ENCODE assay signal across 21 cellular contexts in the genomic region with DNA sequence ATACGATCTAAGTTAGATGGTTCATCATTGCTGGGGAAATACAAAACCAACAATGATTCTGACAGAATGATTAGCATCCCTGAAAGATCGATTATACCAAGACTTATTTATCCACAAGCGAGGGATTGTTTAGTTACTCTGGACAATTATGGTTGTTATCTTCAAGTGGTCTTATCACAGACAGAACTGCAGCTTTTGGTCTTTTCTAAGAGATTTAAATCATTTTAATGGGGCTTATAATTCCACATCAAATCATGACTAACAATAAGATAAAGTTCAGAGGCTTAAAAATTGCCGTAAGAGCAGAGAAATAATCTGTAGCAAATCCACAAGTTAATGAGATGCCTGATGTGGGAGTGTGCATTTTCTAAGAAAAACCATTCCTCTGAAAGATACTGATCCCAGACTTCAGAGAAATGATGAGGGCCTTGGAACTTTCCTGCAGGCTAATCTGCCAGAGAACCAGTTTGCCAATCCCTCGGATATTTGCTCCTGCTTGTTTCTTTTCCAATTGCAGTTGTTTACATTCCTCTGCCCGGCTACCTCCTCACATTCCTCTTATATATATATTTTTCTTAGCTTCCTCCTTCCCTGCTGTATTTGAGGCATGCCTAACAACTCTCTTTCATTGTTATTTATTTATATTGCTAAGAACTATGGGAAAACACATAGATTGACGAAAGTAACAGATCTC.
A peak's percentile ranks its signal among the peaks of the same experiment; 100 is the strongest.
DNase-seq lines count a peak whose midpoint lies in the region; ATAC-seq and TF ChIP-seq lines count a peak whose summit lies in the region.
"Had no signal": no experiment of that assay in that cellular context is flagged by ENCODE, and none has a peak within 500 bp of the region (broad histone marks: within the 10 kb centered on the region; RNA-seq: fewer than 3 reads in every experiment).

No MANE protein-coding gene starts in this region.

- peak overlapping the region; percentile 68 for H3K4me3 Mint-ChIP-seq in activated T-helper 17 cell treated with anti-CD3 and anti-CD28 coated beads, Interleukin-2, amount 50 U/mL, for 72 hours
- no peak overlapping the region for H3K4me3 Mint-ChIP-seq in type B pancreatic cell
- H3K4me3 Mint-ChIP-seq: CD8-positive, alpha-beta T cell; H9; T-helper 1 cell treated with Interleukin-12 subunit alpha and Interleukin-12 subunit beta and Interleukin-4 antibody, amounts not matched to agents 30 μg/mL and 1 μg/mL, for 36 hours had no signal

- DNase-seq in activated naive CD4-positive, alpha-beta T cell treated with anti-CD3 and anti-CD28 coated beads, Interleukin-2, amount 50 U/mL, for 72 hours (ENCODE audit: low spot score in 2 of 2) = no peak
- no peak for DNase-seq in activated naive CD4-positive, alpha-beta T cell (lab: John Stamatoyannopoulos, UW)
- peak; percentile 67 for DNase-seq in fibroblast of villous mesenchyme (ENCODE audit: low read depth)
- no peak for DNase-seq in type B pancreatic cell (ENCODE audit: extremely low spot score, unreplicated experiment)
- DNase-seq in activated CD4-positive, alpha-beta T cell treated with anti-CD3 and anti-CD28 coated beads, Interleukin-2, amount 50 U/mL, for 1 hour = no peak
- DNase-seq in NCI-H748 treated with DMSO at 0.1 percent for 48 hours (lab: John Stamatoyannopoulos, UW) = no peak
- DNase-seq: activated B cell treated with CpG ODN at 0.5 μM for 24 hours; aorta; CD8-positive, alpha-beta T cell; H9; left ventricle myocardium inferior; NCI-H2081; NCI-H510A treated with DMSO at 0.1 percent for 48 hours; nucleus accumbens; right cardiac atrium; upper lobe of right lung had no signal

- TF ChIP-seq CTCF in fibroblast of villous mesenchyme (IDR thresholded peaks at IDR 0.05; ENCODE audit: insufficient read depth, low read depth, low read length) = no peak
- TF ChIP-seq CTCF in type B pancreatic cell (conservative IDR thresholded peaks at IDR 0.05) = no peak

- no peak overlapping the region for H3K4me3 ChIP-seq in fibroblast of villous mesenchyme (ENCODE audit: low read depth, low read length)
- H3K4me3 ChIP-seq: left ventricle myocardium inferior, upper lobe of right lung had no signal

- TF ChIP-seq POLR2A in GM18505 (IDR thresholded peaks at IDR 0.05; ENCODE audit: borderline replicate concordance, extremely low read depth, insufficient read depth, insufficient read length) = no peak

- peaks cover 4 to 12% of the 10 kb centered on the region in 2 donors for H3K9me3 Mint-ChIP-seq in activated naive CD4-positive, alpha-beta T cell treated with anti-CD3 and anti-CD28 coated beads, Interleukin-2, amount 50 U/mL, for 72 hours
- no peaks in the 10 kb centered on the region for H3K9me3 Mint-ChIP-seq in activated T-helper 17 cell treated with anti-CD3 and anti-CD28 coated beads, Interleukin-2, amount 50 U/mL, for 72 hours
- H3K9me3 Mint-ChIP-seq in type B pancreatic cell = peaks cover 4% of the 10 kb centered on the region
- H3K9me3 Mint-ChIP-seq: activated B cell treated with CpG ODN at 0.5 μM for 24 hours; CD8-positive, alpha-beta T cell; H9; T-helper 1 cell treated with Interleukin-12 subunit alpha and Interleukin-12 subunit beta and Interleukin-4 antibody, amounts not matched to agents 30 μg/mL and 1 μg/mL, for 36 hours had no signal

- H3K36me3 Mint-ChIP-seq in activated naive CD4-positive, alpha-beta T cell treated with anti-CD3 and anti-CD28 coated beads, Interleukin-2, amount 50 U/mL, for 72 hours = peaks cover 7 to 23% of the 10 kb centered on the region in 2 donors
- H3K36me3 Mint-ChIP-seq in activated T-helper 17 cell treated with anti-CD3 and anti-CD28 coated beads, Interleukin-2, amount 50 U/mL, for 72 hours (ENCODE audit: low read depth) = no peaks in the 10 kb centered on the region
- H3K36me3 Mint-ChIP-seq in type B pancreatic cell = no peaks in the 10 kb centered on the region

- H3K27me3 Mint-ChIP-seq in activated T-helper 17 cell treated with anti-CD3 and anti-CD28 coated beads, Interleukin-2, amount 50 U/mL, for 72 hours = no peaks in the 10 kb centered on the region
- no peaks in the 10 kb centered on the region for H3K27me3 Mint-ChIP-seq in type B pancreatic cell
- H3K27me3 Mint-ChIP-seq: activated B cell treated with CpG ODN at 0.5 μM for 24 hours; stimulated activated naive CD8-positive, alpha-beta T cell treated with anti-CD3 and anti-CD28 coated beads, Interleukin-15, Interleukin-2, amounts not matched to agents 100 ng/mL and 50 ng/mL, for 24 hours had no signal

- no peak for ATAC-seq in activated naive CD4-positive, alpha-beta T cell treated with anti-CD3 and anti-CD28 coated beads, Interleukin-2, amount 50 U/mL, for 72 hours
- ATAC-seq in activated T-helper 17 cell treated with anti-CD3 and anti-CD28 coated beads, Interleukin-2, amount 50 U/mL, for 72 hours (replicated peaks) = no peak
- ATAC-seq in GM18505 (IDR thresholded peaks at IDR 0.05; ENCODE audit: unreplicated experiment) = no peak
- ATAC-seq: CD8-positive, alpha-beta T cell; right cardiac atrium; Right ventricle myocardium inferior; upper lobe of right lung had no signal

- peaks cover 19% of the 10 kb centered on the region for H3K4me1 Mint-ChIP-seq in activated T-helper 17 cell treated with anti-CD3 and anti-CD28 coated beads, Interleukin-2, amount 50 U/mL, for 72 hours
- H3K4me1 Mint-ChIP-seq in type B pancreatic cell (ENCODE audit: unreplicated experiment) = peaks cover 18% of the 10 kb centered on the region

- peak overlapping the region; percentile 39 to 55 for H3K27ac Mint-ChIP-seq in activated naive CD4-positive, alpha-beta T cell treated with anti-CD3 and anti-CD28 coated beads, Interleukin-2, amount 50 U/mL, for 72 hours
- peak overlapping the region; percentile 84 for H3K27ac Mint-ChIP-seq in activated T-helper 17 cell treated with anti-CD3 and anti-CD28 coated beads, Interleukin-2, amount 50 U/mL, for 72 hours
- H3K27ac Mint-ChIP-seq in type B pancreatic cell = peak overlapping the region; percentile 32
- H3K27ac Mint-ChIP-seq: CD8-positive, alpha-beta T cell; H9; T-helper 1 cell treated with Interleukin-12 subunit alpha and Interleukin-12 subunit beta and Interleukin-4 antibody, amounts not matched to agents 30 μg/mL and 1 μg/mL, for 36 hours had no signal

Comparison
In these comparisons a context has a peak if more than half of its experiments do, and no peak if none do; other contexts are left out.
1. H3K27ac Mint-ChIP-seq: peak in every context shown above with its lines; median percentile 84 in activated T-helper 17 cell treated with anti-CD3 and anti-CD28 coated beads, Interleukin-2, amount 50 U/mL, for 72 hours; 47 in activated naive CD4-positive, alpha-beta T cell treated with anti-CD3 and anti-CD28 coated beads, Interleukin-2, amount 50 U/mL, for 72 hours; 32 in type B pancreatic cell.